17 cellular contexts compared by ENCODE assay signal in the genomic region with DNA sequence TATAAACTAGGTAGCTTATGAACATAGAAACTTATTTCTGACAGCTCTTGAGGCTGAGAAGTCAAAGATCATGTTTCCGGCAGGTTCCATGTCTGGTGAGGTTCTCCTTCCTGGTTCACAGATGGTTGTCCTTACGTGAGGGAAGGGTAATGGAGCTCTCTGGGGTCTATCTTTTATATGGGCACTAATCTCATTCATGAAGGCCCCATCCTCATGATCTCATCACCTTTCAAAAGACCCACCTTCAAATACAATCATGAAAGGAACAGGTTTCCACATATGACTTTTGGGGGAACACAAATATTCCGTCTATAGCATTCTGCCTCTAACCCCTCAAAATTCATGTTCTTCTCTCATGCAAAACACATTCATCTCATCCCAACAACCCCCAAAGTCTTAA.
"Had no signal": no experiment of that assay in that cellular context is flagged by ENCODE, and none has a peak within 500 bp of the region (broad histone marks: within the 10 kb centered on the region; RNA-seq: fewer than 3 reads in every experiment).

No MANE protein-coding gene starts in this region.

- H3K9ac ChIP-seq: parathyroid adenoma had no signal

- ATAC-seq: activated CD8-positive, alpha-beta memory T cell treated with anti-CD3 and anti-CD28 coated beads, Interleukin-2, amount 10 ng/mL, durations not matched to agents 7 days and 5 days; activated CD8-positive, alpha-beta T cell treated with anti-CD3 and anti-CD28 coated beads for 36 hours; left ventricle myocardium superior; stimulated activated naive B cell treated with anti-CD40 and anti-IgM and Interleukin-4, amounts not matched to agents 10 μg/mL and 1 μg/mL and 100 μg/mL, for 72 hours; T-cell had no signal

- H3K36me3 ChIP-seq: sigmoid colon, WERI-Rb-1 had no signal

- H3K4me1 ChIP-seq: parathyroid adenoma had no signal

- H3K9me3 ChIP-seq: sigmoid colon had no signal

- DNase-seq: activated CD4-positive, alpha-beta T cell treated with anti-CD3 and anti-CD28 coated beads, Interleukin-2, amount 10 ng/mL, durations not matched to agents 7 days and 5 days; activated CD4-positive, CD25-positive, alpha-beta regulatory T cell treated with anti-CD3 and anti-CD28 coated beads, Interleukin-2, amount 50 U/mL, for 72 hours; activated CD8-positive, alpha-beta memory T cell treated with anti-CD3 and anti-CD28 coated beads, Interleukin-2, amount 10 ng/mL, durations not matched to agents 7 days and 5 days; activated CD8-positive, alpha-beta T cell treated with anti-CD3 and anti-CD28 coated beads for 36 hours; activated gamma-delta T cell treated with Interleukin-2 at 50 U/mL for 16 hours; aorta; foreskin fibroblast; kidney; left ventricle myocardium superior; nucleus accumbens; sigmoid colon; stimulated activated CD4-positive, alpha-beta T cell treated with anti-CD3 and anti-CD28 coated beads, Interleukin-2, amount 100 ng/mL, for 48 hours; stimulated activated CD8-positive, alpha-beta memory T cell treated with anti-CD3 and anti-CD28 coated beads, Interleukin-4, amount 100 ng/mL, for 48 hours; stimulated activated naive B cell treated with anti-CD40 and anti-IgM and Interleukin-4, amounts not matched to agents 10 μg/mL and 1 μg/mL and 100 μg/mL, for 72 hours; T-cell; WERI-Rb-1 had no signal

- H3K79me2 ChIP-seq: parathyroid adenoma had no signal

- H3K27me3 ChIP-seq: sigmoid colon had no signal

- H3K4me3 ChIP-seq: sigmoid colon had no signal

- H3K27ac ChIP-seq: parathyroid adenoma, WERI-Rb-1 had no signal

- H2AFZ ChIP-seq: parathyroid adenoma had no signal
